12 cellular contexts compared by ENCODE assay signal in the genomic region with DNA sequence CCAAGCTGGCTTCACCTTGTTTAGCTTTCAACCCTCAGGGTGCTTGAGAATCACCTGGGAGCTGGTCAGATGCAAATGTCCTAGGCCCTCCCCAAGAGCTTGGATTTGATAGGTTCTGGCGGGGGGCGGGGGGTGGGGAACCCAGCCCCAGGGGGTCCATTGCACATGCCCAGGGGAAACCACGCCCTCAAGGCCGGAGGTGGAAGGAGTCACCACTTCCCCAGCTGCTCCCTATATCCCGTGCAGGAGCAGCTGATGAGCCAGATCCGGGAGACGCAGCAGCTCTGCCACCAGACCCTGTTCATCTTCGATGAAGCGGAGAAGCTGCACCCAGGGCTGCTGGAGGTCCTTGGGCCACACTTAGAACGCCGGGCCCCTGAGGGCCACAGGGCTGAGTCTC. TPM values are rescaled to one million over a fixed set of nuclear protein-coding genes. Genes with fewer than 3 reads are reported as not detected.
DNase-seq lines count a peak whose midpoint lies in the region; ATAC-seq lines count a peak whose summit lies in the region.
"Had no signal": no experiment of that assay in that cellular context is flagged by ENCODE, and none has a peak within 500 bp of the region (broad histone marks: within the 10 kb centered on the region; RNA-seq: fewer than 3 reads in every experiment).

No MANE protein-coding gene starts in this region.

- no peak for ATAC-seq in HG02840 (IDR thresholded peaks at IDR 0.05; ENCODE audit: low FRiP score, unreplicated experiment)
- ATAC-seq: Right ventricle myocardium inferior, upper lobe of right lung had no signal

- DNase-seq in COLO668 (lab: John Stamatoyannopoulos, UW; ENCODE audit: unreplicated experiment) (peak; percentile 10), LHCN-M2 (ENCODE audit: low read depth) (peak; percentile 62), dermis blood vessel endothelial cell (peak; percentile 84), mesenteric fat pad (ENCODE audit: low spot score) (peak; percentile 85), C1 segment of cervical spinal cord (lab: John Stamatoyannopoulos, UW) (no peak), T-helper 1 cell (no peak), H4 (ENCODE audit: low spot score) (no peak)
- DNase-seq: activated T-cell treated with anti-CD3 and anti-CD28 coated beads for 4 hours, NCI-H2081, upper lobe of right lung had no signal

RNA-seq across cellular contexts. Expression of a gene that starts 5.8 kb away (rescaled TPM):
- total RNA-seq in LHCN-M2 (2014; rRNA removed), result 47.1 and 54.6 TPM in 2 replicates
- 15.5 TPM for polyA plus RNA-seq in LHCN-M2 (2012)
- 36.4 and 40.5 TPM in 2 replicates for total RNA-seq in dermis blood vessel endothelial cell
- total RNA-seq in mesenteric fat pad, result 22.3 TPM
- total RNA-seq in H4 (2014; rRNA removed; shearing (Covaris generic)), result 34.1 and 42.4 TPM in 2 replicates

Comparison
In these comparisons a context has a peak if more than half of its experiments do, and no peak if none do; other contexts are left out.
1. DNase-seq: peak in COLO668 (single experiment), LHCN-M2 (single experiment), dermis blood vessel endothelial cell (single experiment) and mesenteric fat pad (single experiment); none in C1 segment of cervical spinal cord (0 of 14), T-helper 1 cell (0 of 5) and H4 (single experiment).